8 cellular contexts compared by ENCODE assay signal in genomic region chr12:92503029-92503931, GRCh38.
DNase-seq lines count a peak whose midpoint lies in the region; ATAC-seq and TF ChIP-seq lines count a peak whose summit lies in the region.

No MANE protein-coding gene starts in this region.

- CTCF ChIA-PET in RWPE1 (lab: Yijun Ruan, JAX), result interaction anchor here (0.6 to 0.9 kb wide), 4 partner anchors 17 to 355 kb away, joined by 3 to 4 read pairs (median 3); no protein-coding TSS in a partner anchor

- TF ChIP-seq EP300 in sigmoid colon (IDR thresholded peaks at IDR 0.05), result no peak

- TF ChIP-seq POLR2A in sigmoid colon (IDR thresholded peaks at IDR 0.05), result no peak

- peaks cover 0 to 44% (median 41%) of the 10 kb centered on the region in 4 donors for H3K4me1 ChIP-seq in sigmoid colon

- no peaks in the 10 kb centered on the region for H3K36me3 ChIP-seq in sigmoid colon

- DNase-seq in sigmoid colon, result peak; percentile 66
- DNase-seq in RWPE1 (ENCODE audit: low spot score), result no peak
- no peak for DNase-seq in KBM-7
- no peak for DNase-seq in ureter (ENCODE audit: low spot score)

- H3K4me1 Mint-ChIP-seq in IgD-negative memory B cell, result peaks cover 42 to 48% (median 43%) of the 10 kb centered on the region in 3 donors
- peaks cover 49% of the 10 kb centered on the region for H3K4me1 Mint-ChIP-seq in dendritic cell treated with granulocyte-macrophage colony-stimulating factor and Interleukin-4, amounts not matched to agents 40 ng/mL and 50 ng/mL, for 4 days (ENCODE audit: low read depth)

- H3K27ac ChIP-seq in sigmoid colon (peak overlapping the region; percentile 71 to 81 (median 78)), RWPE1 (no peak overlapping the region)

- ATAC-seq in GM18499 (IDR thresholded peaks at IDR 0.05; ENCODE audit: insufficient read depth, unreplicated experiment) (peak; percentile 59), GM21447 (IDR thresholded peaks at IDR 0.05; ENCODE audit: unreplicated experiment) (peak; percentile 44)

- WGBS in sigmoid colon, 2 donors, result 67% methylated on average over 12 of the region's 12 CpGs

- H3K27ac Mint-ChIP-seq in IgD-negative memory B cell, result peak overlapping the region; percentile 92 to 99 (median 97)
- H3K27ac Mint-ChIP-seq in dendritic cell treated with granulocyte-macrophage colony-stimulating factor and Interleukin-4, amounts not matched to agents 40 ng/mL and 50 ng/mL, for 4 days, result peak overlapping the region; percentile 95

- H3K9me3 Mint-ChIP-seq in IgD-negative memory B cell, result no peaks in the 10 kb centered on the region
- H3K9me3 Mint-ChIP-seq in dendritic cell treated with granulocyte-macrophage colony-stimulating factor and Interleukin-4, amounts not matched to agents 40 ng/mL and 50 ng/mL, for 4 days, result no peaks in the 10 kb centered on the region

- POLR2A ChIA-PET in RWPE1 (lab: Yijun Ruan, JAX; ENCODE audit: low non-redundant PET), result no interaction called here

- no peaks in the 10 kb centered on the region for H3K27me3 ChIP-seq in sigmoid colon

- TF ChIP-seq CTCF in sigmoid colon (IDR thresholded peaks at IDR 0.05), result no peak
- no peak for TF ChIP-seq CTCF in RWPE1 (conservative IDR thresholded peaks at IDR 0.05; ENCODE audit: low read depth)

- no peaks in the 10 kb centered on the region for H3K9me3 ChIP-seq in sigmoid colon

- intact Hi-C loops in dendritic cell treated with granulocyte-macrophage colony-stimulating factor and Interleukin-4, amounts not matched to agents 40 ng/mL and 50 ng/mL, for 4 days (cut with micrococcal nuclease), result loop anchor here (2.0 to 10.0 kb wide), 2 partner anchors 66 to 68 kb away; no protein-coding TSS in a partner anchor
- intact Hi-C loops in sigmoid colon (cut with DNase I), result loop anchor here (5.0 to 10.0 kb wide), 2 partner anchors 59 to 358 kb away; partner anchors contain the start of gene BTG1

- H3K4me3 ChIP-seq in sigmoid colon, result no peak overlapping the region

- in situ Hi-C loops in KBM-7 (cut with MboI; ENCODE audit: low pct_unique_long_range_greater_than_20kb, low sequenced_read_pairs), result no loop called here

- no peaks in the 10 kb centered on the region for H3K27me3 Mint-ChIP-seq in IgD-negative memory B cell
- H3K27me3 Mint-ChIP-seq in dendritic cell treated with granulocyte-macrophage colony-stimulating factor and Interleukin-4, amounts not matched to agents 40 ng/mL and 50 ng/mL, for 4 days, result no peaks in the 10 kb centered on the region

- peak overlapping the region; percentile 56 to 88 (median 79) for H3K4me3 Mint-ChIP-seq in IgD-negative memory B cell
- H3K4me3 Mint-ChIP-seq in dendritic cell treated with granulocyte-macrophage colony-stimulating factor and Interleukin-4, amounts not matched to agents 40 ng/mL and 50 ng/mL, for 4 days, result no peak overlapping the region

- H3K36me3 Mint-ChIP-seq in IgD-negative memory B cell, result peaks cover 2% of the 10 kb centered on the region
- no peaks in the 10 kb centered on the region for H3K36me3 Mint-ChIP-seq in dendritic cell treated with granulocyte-macrophage colony-stimulating factor and Interleukin-4, amounts not matched to agents 40 ng/mL and 50 ng/mL, for 4 days (ENCODE audit: low read depth)
